In the genomic region with DNA sequence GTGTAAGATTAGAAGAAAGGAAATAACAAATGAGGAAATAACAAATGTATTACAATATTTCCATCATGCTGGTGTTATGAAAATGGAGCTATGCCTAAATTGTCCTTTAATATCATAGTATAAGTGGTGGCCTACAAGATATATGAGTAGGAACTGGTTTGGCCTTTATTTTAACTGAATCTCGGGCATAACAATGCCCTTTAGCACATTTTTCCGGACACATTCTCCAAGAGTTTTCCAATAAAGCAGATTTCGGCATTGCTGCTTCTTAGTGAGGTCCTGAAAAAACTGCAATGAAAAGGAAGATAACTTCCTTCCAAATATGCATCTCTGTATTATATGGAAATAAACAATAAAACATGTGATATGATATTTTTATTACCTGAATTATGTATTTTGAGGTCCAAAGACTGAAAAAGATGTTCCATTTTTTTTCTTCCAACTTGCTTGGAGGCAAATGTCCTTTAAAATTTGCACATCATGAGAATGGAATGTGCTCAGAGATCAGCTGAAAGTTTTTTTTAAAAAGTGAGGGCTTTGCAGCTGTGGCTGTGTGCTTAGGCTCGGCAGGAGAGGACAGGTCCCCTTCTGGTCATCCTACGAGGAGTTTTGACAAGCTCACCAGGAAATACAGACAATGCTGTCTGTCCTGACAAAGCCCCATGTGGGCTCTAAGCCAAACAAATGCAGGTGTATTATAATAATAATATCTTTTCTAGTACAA, we compare ENCODE assay signal across 13 cellular contexts.
DNase-seq lines count a peak whose midpoint lies in the region; ATAC-seq and TF ChIP-seq lines count a peak whose summit lies in the region.
"Had no signal": no experiment of that assay in that cellular context is flagged by ENCODE, and none has a peak within 500 bp of the region (broad histone marks: within the 10 kb centered on the region; RNA-seq: fewer than 3 reads in every experiment).

No MANE protein-coding gene starts in this region.

- H3K36me3 Mint-ChIP-seq in immature natural killer cell, result no peaks in the 10 kb centered on the region
- H3K36me3 Mint-ChIP-seq: activated CD4-positive, alpha-beta memory T cell treated with anti-CD3 and anti-CD28 coated beads for 36 hours; natural killer cell treated with Interleukin-12 subunit alpha and Interleukin-12 subunit beta and Interleukin-15 and Interleukin-18, amount 100 ng/mL, for 72 hours had no signal

- H3K4me3 ChIP-seq in breast epithelium (no peak overlapping the region), hepatocyte (no peak overlapping the region), testis (no peak overlapping the region)

- H3K4me2 ChIP-seq in hepatocyte, result no peak overlapping the region

- H3K9me3 ChIP-seq in breast epithelium (no peaks in the 10 kb centered on the region), hepatocyte (ENCODE audit: low read depth) (no peaks in the 10 kb centered on the region), testis (no peaks in the 10 kb centered on the region)

- intact Hi-C loops in breast epithelium (cut with DNase I; ENCODE audit: low total_unique reads), result no loop called here
- intact Hi-C loops in testis (cut with DNase I; ENCODE audit: low total_unique reads), result no loop called here

- TF ChIP-seq POLR2A in breast epithelium (IDR thresholded peaks at IDR 0.05) (no peak), testis (IDR thresholded peaks at IDR 0.05) (no peak)

- H3K4me3 Mint-ChIP-seq in immature natural killer cell, result no peak overlapping the region
- H3K4me3 Mint-ChIP-seq: activated CD4-positive, alpha-beta memory T cell treated with anti-CD3 and anti-CD28 coated beads for 36 hours; natural killer cell treated with Interleukin-12 subunit alpha and Interleukin-12 subunit beta and Interleukin-15 and Interleukin-18, amount 100 ng/mL, for 72 hours had no signal

- no peaks in the 10 kb centered on the region for H3K79me2 ChIP-seq in hepatocyte

- TF ChIP-seq CTCF in breast epithelium (IDR thresholded peaks at IDR 0.05) (no peak), hepatocyte (IDR thresholded peaks at IDR 0.05; ENCODE audit: poor library complexity) (no peak), testis (IDR thresholded peaks at IDR 0.05) (no peak)

- H3K27ac ChIP-seq in breast epithelium (peak overlapping the region; percentile 63 to 85), hepatocyte (peak overlapping the region; percentile 62), testis (peak overlapping the region; percentile 19 to 78)

- no peaks in the 10 kb centered on the region for H3K27me3 Mint-ChIP-seq in immature natural killer cell (ENCODE audit: low read depth in 3 of 3)
- H3K27me3 Mint-ChIP-seq: natural killer cell treated with Interleukin-12 subunit alpha and Interleukin-12 subunit beta and Interleukin-15 and Interleukin-18, amount 100 ng/mL, for 72 hours had no signal

- H3K9me2 ChIP-seq in hepatocyte (replicated peaks; ENCODE audit: insufficient read depth), result no peaks in the 10 kb centered on the region

- WGBS in hepatocyte (ENCODE audit: low lambda C conversion rate, missing lambda C conversion rate), result 54% methylated on average over 5 of the region's 5 CpGs
- 46 to 59% methylated on average over 5 of the region's 5 CpGs for WGBS in testis, 2 donors

- H3K27me3 ChIP-seq in breast epithelium (no peaks in the 10 kb centered on the region), hepatocyte (no peaks in the 10 kb centered on the region), testis (no peaks in the 10 kb centered on the region)

- H3K27ac Mint-ChIP-seq in immature natural killer cell, result no peak overlapping the region
- H3K27ac Mint-ChIP-seq: activated CD4-positive, alpha-beta memory T cell treated with anti-CD3 and anti-CD28 coated beads for 36 hours; natural killer cell treated with Interleukin-12 subunit alpha and Interleukin-12 subunit beta and Interleukin-15 and Interleukin-18, amount 100 ng/mL, for 72 hours had no signal

- no peaks in the 10 kb centered on the region for H3K36me3 ChIP-seq in breast epithelium
- no peaks in the 10 kb centered on the region for H3K36me3 ChIP-seq in hepatocyte (replicated peaks; ENCODE audit: insufficient read depth, low read depth)
- H3K36me3 ChIP-seq in testis (ENCODE audit: low read depth, missing control alignments), result no peaks in the 10 kb centered on the region

- H4K20me1 ChIP-seq in hepatocyte (ENCODE audit: insufficient read depth, poor library complexity, severe bottlenecking), result no peaks in the 10 kb centered on the region

- H3K9me3 Mint-ChIP-seq in immature natural killer cell, result peaks cover 0 to 22% (median 2%) of the 10 kb centered on the region in 6 donors
- H3K9me3 Mint-ChIP-seq: activated CD4-positive, alpha-beta memory T cell treated with anti-CD3 and anti-CD28 coated beads for 36 hours had no signal

- H3K4me1 ChIP-seq in breast epithelium, result no peaks in the 10 kb centered on the region
- H3K4me1 ChIP-seq in hepatocyte (ENCODE audit: insufficient read depth), result peaks cover 16% of the 10 kb centered on the region
- H3K4me1 ChIP-seq in testis, result peaks cover 15% of the 10 kb centered on the region

- no peak for ATAC-seq in HG03280 (IDR thresholded peaks at IDR 0.05; ENCODE audit: unreplicated experiment)
- ATAC-seq: natural killer cell treated with Interleukin-12 subunit alpha and Interleukin-12 subunit beta and Interleukin-15 and Interleukin-18, amount 100 ng/mL, for 72 hours had no signal

- no peak overlapping the region for H2AFZ ChIP-seq in hepatocyte

- DNase-seq in HCEC 1CT (peak; percentile 87), breast epithelium (ENCODE audit: low spot score in 2 of 2) (no peak), hepatocyte (ENCODE audit: low spot score) (peak; percentile 42), testis (peak; percentile 28), immature natural killer cell (no peak)
- no peak for DNase-seq in stimulated activated naive CD4-positive, alpha-beta T cell treated with Interleukin-2 at 50 U/mL for 16 hours (lab: John Stamatoyannopoulos, UW)
- no peak for DNase-seq in stimulated activated naive CD4-positive, alpha-beta T cell (lab: John Stamatoyannopoulos, UW)
- DNase-seq: activated CD4-positive, alpha-beta memory T cell treated with anti-CD3 and anti-CD28 coated beads for 36 hours; amniotic stem cell; NCI-H2107; stimulated activated CD4-positive, alpha-beta T cell treated with anti-CD3 and anti-CD28 coated beads, Interleukin-4, amount 100 ng/mL, for 4 hours had no signal

- H3K4me1 Mint-ChIP-seq in immature natural killer cell, result peaks cover 0 to 1% of the 10 kb centered on the region in 2 donors

Comparison
In these comparisons a context has a peak if more than half of its experiments do, and no peak if none do; other contexts are left out.
1. DNase-seq: peak in HCEC 1CT (single experiment), hepatocyte (single experiment) and testis (single experiment); none in breast epithelium (0 of 2), immature natural killer cell (0 of 3), stimulated activated naive CD4-positive, alpha-beta T cell treated with Interleukin-2 at 50 U/mL for 16 hours (single experiment) and stimulated activated naive CD4-positive, alpha-beta T cell (0 of 6).
2. Peak in every context shown above with its lines, with median percentiles within 50 percentile points of each other: H3K27ac ChIP-seq.